ENCODE assay signal across 8 cellular contexts in the genomic region with DNA sequence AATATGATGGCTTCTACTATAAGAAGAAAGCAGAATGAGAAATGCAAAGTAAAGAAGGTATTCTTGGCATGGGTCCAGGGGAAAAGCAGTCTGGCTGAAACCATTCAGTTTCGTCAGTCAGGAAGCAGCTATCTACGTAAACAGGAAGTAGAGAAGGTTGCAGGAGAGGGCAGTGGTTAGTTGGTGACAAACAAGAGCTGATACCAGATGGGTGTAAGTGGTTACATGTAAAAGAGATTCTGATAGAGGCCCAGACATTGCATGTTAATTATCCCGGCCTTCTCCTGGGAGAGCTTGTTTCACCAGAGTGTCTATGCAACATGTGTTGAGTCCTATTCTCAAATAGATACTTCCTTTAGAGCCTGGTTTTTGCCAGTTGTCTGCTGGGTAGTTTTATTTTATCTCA. TPM values are rescaled to one million over a fixed set of nuclear protein-coding genes. Genes with fewer than 3 reads are reported as not detected.
DNase-seq lines count a peak whose midpoint lies in the region; ATAC-seq and TF ChIP-seq lines count a peak whose summit lies in the region.

No MANE protein-coding gene starts in this region.

- H3K4me3 Mint-ChIP-seq in CD4-positive, alpha-beta T cell, result peak overlapping the region; percentile 23
- H3K4me3 Mint-ChIP-seq in activated naive CD8-positive, alpha-beta T cell, result peak overlapping the region; percentile 68
- H3K4me3 Mint-ChIP-seq in stimulated activated naive CD8-positive, alpha-beta T cell treated with anti-CD3 and anti-CD28 coated beads, Interleukin-15, amount 100 ng/mL, for 72 hours, result peak overlapping the region; percentile 13 to 14
- no peak overlapping the region for H3K4me3 Mint-ChIP-seq in chondrocyte (ENCODE audit: unreplicated experiment)

- CTCF ChIA-PET in CD4-positive, alpha-beta T cell (lab: Charles Lee), result interaction anchor here (1.1 to 3.9 kb wide), 13 partner anchors 9 to 329 kb away, joined by 3 to 20 read pairs (median 5); partner anchors contain the start of gene PDE3B

- ATAC-seq in CD4-positive, alpha-beta T cell (ENCODE audit: poor library complexity), result peak; percentile 93
- ATAC-seq in GM19351 (IDR thresholded peaks at IDR 0.05; ENCODE audit: unreplicated experiment), result peak; percentile 100
- ATAC-seq in HG03457 (IDR thresholded peaks at IDR 0.05; ENCODE audit: unreplicated experiment), result peak; percentile 94
- peak; percentile 61 to 81 (median 72) for ATAC-seq in right lobe of liver
- peak; percentile 99 for ATAC-seq in stimulated activated naive CD8-positive, alpha-beta T cell treated with anti-CD3 and anti-CD28 coated beads, Interleukin-15, amount 100 ng/mL, for 72 hours

- H3K4me1 ChIP-seq in right lobe of liver, result peaks cover 0 to 31% (median 12%) of the 10 kb centered on the region in 4 donors

- POLR2A ChIA-PET in CD4-positive, alpha-beta T cell (lab: Charles Lee), result interaction anchor here (0.7 to 3.5 kb wide), 43 partner anchors 9 to 329 kb away, joined by 3 to 97 read pairs (median 6); partner anchors contain the start of genes CYP2R1, PDE3B and PSMA1

- peak; percentile 70 for TF ChIP-seq POLR2A in right lobe of liver (IDR thresholded peaks at IDR 0.05)

- no peaks in the 10 kb centered on the region for H3K27me3 ChIP-seq in CD4-positive, alpha-beta T cell (ENCODE audit: control insufficient read depth, insufficient read depth, low read length)
- H3K27me3 ChIP-seq in right lobe of liver, result no peaks in the 10 kb centered on the region

- H3K9me3 Mint-ChIP-seq in CD4-positive, alpha-beta T cell, result peaks cover 18% of the 10 kb centered on the region
- H3K9me3 Mint-ChIP-seq in activated naive CD8-positive, alpha-beta T cell (ENCODE audit: low read depth), result peaks cover 13% of the 10 kb centered on the region
- peaks cover 38 to 46% of the 10 kb centered on the region in 2 donors for H3K9me3 Mint-ChIP-seq in stimulated activated naive CD8-positive, alpha-beta T cell treated with anti-CD3 and anti-CD28 coated beads, Interleukin-15, amount 100 ng/mL, for 72 hours
- peaks cover 5% of the 10 kb centered on the region for H3K9me3 Mint-ChIP-seq in chondrocyte (ENCODE audit: low read depth)

- H3K27ac Mint-ChIP-seq in CD4-positive, alpha-beta T cell, result peak overlapping the region; percentile 85
- peak overlapping the region; percentile 89 for H3K27ac Mint-ChIP-seq in activated naive CD8-positive, alpha-beta T cell
- peak overlapping the region; percentile 52 to 79 for H3K27ac Mint-ChIP-seq in stimulated activated naive CD8-positive, alpha-beta T cell treated with anti-CD3 and anti-CD28 coated beads, Interleukin-15, amount 100 ng/mL, for 72 hours
- H3K27ac Mint-ChIP-seq in chondrocyte (ENCODE audit: unreplicated experiment), result no peak overlapping the region

- H3K4me3 ChIP-seq in right lobe of liver, result no peak overlapping the region

- H3K27me3 Mint-ChIP-seq in CD4-positive, alpha-beta T cell, result no peaks in the 10 kb centered on the region
- H3K27me3 Mint-ChIP-seq in activated naive CD8-positive, alpha-beta T cell, result no peaks in the 10 kb centered on the region
- H3K27me3 Mint-ChIP-seq in stimulated activated naive CD8-positive, alpha-beta T cell treated with anti-CD3 and anti-CD28 coated beads, Interleukin-15, amount 100 ng/mL, for 72 hours, result no peaks in the 10 kb centered on the region
- no peaks in the 10 kb centered on the region for H3K27me3 Mint-ChIP-seq in chondrocyte (ENCODE audit: low read depth)

- no peaks in the 10 kb centered on the region for H3K36me3 ChIP-seq in right lobe of liver

- peaks cover 5% of the 10 kb centered on the region for H3K9me3 ChIP-seq in CD4-positive, alpha-beta T cell (ENCODE audit: control insufficient read depth, low read length)
- no peaks in the 10 kb centered on the region for H3K9me3 ChIP-seq in right lobe of liver

- H3K4me1 Mint-ChIP-seq in CD4-positive, alpha-beta T cell (ENCODE audit: low read depth), result peaks cover 68% of the 10 kb centered on the region
- peaks cover 66% of the 10 kb centered on the region for H3K4me1 Mint-ChIP-seq in activated naive CD8-positive, alpha-beta T cell (ENCODE audit: low read depth)
- peaks cover 54% of the 10 kb centered on the region for H3K4me1 Mint-ChIP-seq in stimulated activated naive CD8-positive, alpha-beta T cell treated with anti-CD3 and anti-CD28 coated beads, Interleukin-15, amount 100 ng/mL, for 72 hours
- peaks cover 3% of the 10 kb centered on the region for H3K4me1 Mint-ChIP-seq in chondrocyte (ENCODE audit: low read depth)

- 11% methylated on average over 3 of the region's 3 CpGs for WGBS in right lobe of liver (ENCODE audit: insufficient coverage, low coverage, low lambda C conversion rate, missing lambda C conversion rate)

- TF ChIP-seq CTCF in CD4-positive, alpha-beta T cell (IDR thresholded peaks at IDR 0.05), result no peak
- TF ChIP-seq CTCF in right lobe of liver (IDR thresholded peaks at IDR 0.05), result no peak
- TF ChIP-seq CTCF in chondrocyte (IDR thresholded peaks at IDR 0.05), result no peak

- H3K27ac ChIP-seq in CD4-positive, alpha-beta T cell (ENCODE audit: low read depth, low read length), result peak overlapping the region; percentile 77
- peak overlapping the region; percentile 55 to 77 (median 65) for H3K27ac ChIP-seq in right lobe of liver

- H3K36me3 Mint-ChIP-seq in CD4-positive, alpha-beta T cell (ENCODE audit: low read depth), result peaks cover 58% of the 10 kb centered on the region
- peaks cover 41% of the 10 kb centered on the region for H3K36me3 Mint-ChIP-seq in activated naive CD8-positive, alpha-beta T cell
- H3K36me3 Mint-ChIP-seq in chondrocyte (ENCODE audit: low read depth), result no peaks in the 10 kb centered on the region

- DNase-seq in CD4-positive, alpha-beta T cell, result peak; percentile 34 to 79 (median 46)
- peak; percentile 7 for DNase-seq in RPMI7951 (ENCODE audit: low read depth)
- DNase-seq in right lobe of liver, result peak in 1 of 3 donors; percentile 53
- DNase-seq in stimulated activated naive CD8-positive, alpha-beta T cell treated with anti-CD3 and anti-CD28 coated beads, Interleukin-15, amount 100 ng/mL, for 72 hours, result peak; percentile 61 to 75
- no peak for DNase-seq in chondrocyte (ENCODE audit: low spot score)

- intact Hi-C loops in CD4-positive, alpha-beta T cell (cut with DNase I, micrococcal nuclease), result loop anchor here in 1 of 2 experiments (1.0 to 5.0 kb wide), 5 partner anchors 23 to 186 kb away; partner anchors contain the start of gene PSMA1
- intact Hi-C loops in right lobe of liver (cut with DNase I), result no loop called here

RNA-seq across cellular contexts. Expression of gene PSMA1, which starts 58.4 kb away (rescaled TPM):
- total RNA-seq in CD4-positive, alpha-beta T cell, result 100 to 1,000 TPM; 170 to 175 TPM
- total RNA-seq in RPMI7951 (2014; rRNA removed; shearing (Covaris generic)), result 264 and 296 TPM in 2 replicates
- 10 to 100 TPM; 69.4 to 95.1 (median 90.7) TPM for total RNA-seq in right lobe of liver
- 122 to 163 TPM (median 124 TPM) in 3 replicates for total RNA-seq in chondrocyte
